ENCODE assay signal across 8 cellular contexts in genomic region chrX:70434352-70434866, GRCh38. TPM values are rescaled to one million over a fixed set of nuclear protein-coding genes. Genes with fewer than 3 reads are reported as not detected.
A peak's percentile ranks its signal among the peaks of the same experiment; 100 is the strongest.
DNase-seq lines count a peak whose midpoint lies in the region; ATAC-seq and TF ChIP-seq lines count a peak whose summit lies in the region.

No MANE protein-coding gene starts in this region.

- H3K9me3 ChIP-seq in left ventricle myocardium inferior (replicated peaks) (no peaks in the 10 kb centered on the region), aorta (ENCODE audit: control insufficient read depth, low read length) (no peaks in the 10 kb centered on the region)

- TF ChIP-seq CTCF in GM10248 (IDR thresholded peaks at IDR 0.05; ENCODE audit: control extremely low read depth, extremely low read depth, low read depth, missing control alignments) = no peak
- TF ChIP-seq CTCF in left ventricle myocardium inferior (IDR thresholded peaks at IDR 0.05; ENCODE audit: borderline replicate concordance) = no peak

- H3K27me3 ChIP-seq in left ventricle myocardium inferior (ENCODE audit: low read depth) (no peaks in the 10 kb centered on the region), aorta (ENCODE audit: control insufficient read depth in 1 of 2, insufficient read depth in 2 of 2, low read length in 1 of 2) (no peaks in the 10 kb centered on the region)

- ATAC-seq in HG02623 (IDR thresholded peaks at IDR 0.05; ENCODE audit: unreplicated experiment) = peak; percentile 53
- peak; percentile 92 for ATAC-seq in aorta (ENCODE audit: low FRiP score)

- H3K36me3 ChIP-seq in left ventricle myocardium inferior (no peaks in the 10 kb centered on the region), aorta (ENCODE audit: control insufficient read depth in 1 of 2, insufficient read depth in 2 of 2, low read length in 1 of 2) (no peaks in the 10 kb centered on the region)

- H3K4me3 ChIP-seq in left ventricle myocardium inferior (peak overlapping the region; percentile 78), aorta (ENCODE audit: low read length in 2 of 2) (peak overlapping the region; percentile 55 to 67)

- WGBS in aorta, 2 donors = 0 to 32% methylated on average over 39 to 45 of the region's 45 CpGs

- H3K4me1 ChIP-seq in left ventricle myocardium inferior (peaks cover 20% of the 10 kb centered on the region), aorta (ENCODE audit: control insufficient read depth in 1 of 2, insufficient read depth in 2 of 2, low read length in 2 of 2) (no peaks in the 10 kb centered on the region)

- CTCF ChIA-PET in GM10248 (lab: Yijun Ruan, JAX) = interaction anchor here (1.0 to 3.3 kb wide), 10 partner anchors 9 to 301 kb away, joined by 3 to 16 read pairs (median 12); partner anchors contain the start of genes DLG3, GDPD2 and IGBP1

- DNase-seq in GM10248 (ENCODE audit: extremely low spot score) (peak; percentile 84), NCI-H128 (lab: John Stamatoyannopoulos, UW; ENCODE audit: unreplicated experiment) (peak; percentile 51), SW 1271 (lab: John Stamatoyannopoulos, UW) (peak; percentile 59 to 84), amygdala (lab: John Stamatoyannopoulos, UW) (peak in 55 of 56 donors; percentile 16 to 86 (median 69)), left ventricle myocardium inferior (peak; percentile 87), posterior vena cava (ENCODE audit: low spot score) (peak; percentile 94), aorta (peak; percentile 91 to 94)

- intact Hi-C loops in left ventricle myocardium inferior (cut with micrococcal nuclease) (no loop called here), posterior vena cava (cut with DNase I) (no loop called here), aorta (cut with DNase I) (loop anchor here in 1 of 2 donors (5.0 kb wide), 1 partner anchor 147 kb away; the partner anchor contains the start of gene PDZD11)

- peak overlapping the region; percentile 88 for H3K27ac ChIP-seq in left ventricle myocardium inferior (replicated peaks)
- H3K27ac ChIP-seq in aorta (ENCODE audit: low read depth in 1 of 2, low read length in 2 of 2) = peak overlapping the region; percentile 47 to 98

- POLR2A ChIA-PET in GM10248 (lab: Yijun Ruan, JAX) = interaction anchor here (0.6 kb wide), 1 partner anchor 301 kb away, joined by 3 read pairs; the partner anchor contains the start of gene IGBP1

RNA-seq across cellular contexts. Expression of gene DLG3, which starts 10.2 kb away (rescaled TPM):
- total RNA-seq in left ventricle myocardium inferior (7.9 TPM), posterior vena cava (10 to 100 TPM; 13.2 to 19.4 TPM), aorta (10 to 100 TPM; 22.4 to 22.8 TPM)
- 10 to 100 TPM; 16.1 to 17.2 TPM for polyA plus RNA-seq in aorta

RNA-seq across cellular contexts. Expression of gene GDPD2, which starts 11.3 kb away (rescaled TPM):
- total RNA-seq in left ventricle myocardium inferior = not detected
- not detected for total RNA-seq in posterior vena cava
- total RNA-seq in aorta = not detected
- 1 to 10 TPM in 1 of 2 donors, not detected in 1; 1.0 TPM for polyA plus RNA-seq in aorta

Comparison
In these comparisons a context has a peak if more than half of its experiments do, and no peak if none do; other contexts are left out.
1. Peak in every context shown above with its lines: DNase-seq, ATAC-seq, H3K4me3 ChIP-seq and H3K27ac ChIP-seq.